In genomic region chr10:79014796-79015195, GRCh38 we compare ENCODE assay signal across 16 cellular contexts. TPM values are rescaled to one million over a fixed set of nuclear protein-coding genes. Genes with fewer than 3 reads are reported as not detected.
A peak's percentile ranks its signal among the peaks of the same experiment; 100 is the strongest.
DNase-seq lines count a peak whose midpoint lies in the region; ATAC-seq and TF ChIP-seq lines count a peak whose summit lies in the region.
"Had no signal": no experiment of that assay in that cellular context is flagged by ENCODE, and none has a peak within 500 bp of the region (broad histone marks: within the 10 kb centered on the region; RNA-seq: fewer than 3 reads in every experiment).

No MANE protein-coding gene starts in this region.

- H3K27me3 Mint-ChIP-seq in chondrocyte (ENCODE audit: low read depth): peaks cover 9% of the 10 kb centered on the region
- H3K27me3 Mint-ChIP-seq: CD4-positive, CD25-positive, alpha-beta regulatory T cell had no signal

- TF ChIP-seq CTCF in adrenal gland (IDR thresholded peaks at IDR 0.05) (no peak), chondrocyte (IDR thresholded peaks at IDR 0.05) (no peak), osteoblast (IDR thresholded peaks at IDR 0.05; ENCODE audit: extremely low read depth, low read depth, low read length) (no peak), tibial nerve (IDR thresholded peaks at IDR 0.05) (no peak)

- no peak for TF ChIP-seq POLR2A in adrenal gland (IDR thresholded peaks at IDR 0.05)
- no peak for TF ChIP-seq POLR2A in tibial nerve (IDR thresholded peaks at IDR 0.05)

- no peaks in the 10 kb centered on the region for H4K20me1 ChIP-seq in osteoblast (ENCODE audit: insufficient read depth, low read length)

- H3K9me3 ChIP-seq in adrenal gland (replicated peaks in 1 of 3) (no peaks in the 10 kb centered on the region), osteoblast (ENCODE audit: low read depth, low read length) (no peaks in the 10 kb centered on the region), tibial nerve (peaks cover 0 to 8% (median 0%) of the 10 kb centered on the region in 4 donors)
- H3K9me3 ChIP-seq: HAP-1, SJSA1 had no signal

- no peak for TF ChIP-seq EP300 in tibial nerve (IDR thresholded peaks at IDR 0.05)

- intact Hi-C loops in adrenal gland (cut with DNase I): no loop called here

- H2AFZ ChIP-seq in osteoblast (ENCODE audit: low read length): no peak overlapping the region

- H3K4me3 Mint-ChIP-seq in chondrocyte (ENCODE audit: unreplicated experiment): no peak overlapping the region
- H3K4me3 Mint-ChIP-seq: CD4-positive, CD25-positive, alpha-beta regulatory T cell had no signal

- no peak overlapping the region for H3K27ac Mint-ChIP-seq in chondrocyte (ENCODE audit: unreplicated experiment)

- H3K4me1 Mint-ChIP-seq in chondrocyte (ENCODE audit: low read depth): peaks cover 3% of the 10 kb centered on the region

- H3K27me3 ChIP-seq in adrenal gland (no peaks in the 10 kb centered on the region), osteoblast (ENCODE audit: insufficient read depth, low read length) (peaks cover 16% of the 10 kb centered on the region), tibial nerve (no peaks in the 10 kb centered on the region)
- H3K27me3 ChIP-seq: SJSA1 had no signal

- H3K36me3 ChIP-seq in adrenal gland (replicated peaks in 1 of 2) (no peaks in the 10 kb centered on the region), osteoblast (ENCODE audit: insufficient read depth, low read length) (no peaks in the 10 kb centered on the region), tibial nerve (no peaks in the 10 kb centered on the region)
- H3K36me3 ChIP-seq: HAP-1, SJSA1 had no signal

- peak overlapping the region in 1 of 5 donors; percentile 6 for H3K27ac ChIP-seq in adrenal gland
- H3K27ac ChIP-seq in osteoblast (ENCODE audit: low read depth, low read length): no peak overlapping the region
- H3K27ac ChIP-seq in tibial nerve: peak overlapping the region; percentile 7 to 84 (median 53)
- H3K27ac ChIP-seq: SJSA1 had no signal

- H3K4me3 ChIP-seq in adrenal gland: no peak overlapping the region
- no peak overlapping the region for H3K4me3 ChIP-seq in osteoblast (ENCODE audit: insufficient read depth, low read length)
- no peak overlapping the region for H3K4me3 ChIP-seq in tibial nerve
- H3K4me3 ChIP-seq: HAP-1, SJSA1 had no signal

- peaks cover 7% of the 10 kb centered on the region for H3K9me3 Mint-ChIP-seq in chondrocyte (ENCODE audit: low read depth)

- no peak overlapping the region for H3K4me2 ChIP-seq in osteoblast (ENCODE audit: insufficient read depth, low read length)

- H3K36me3 Mint-ChIP-seq in chondrocyte (ENCODE audit: low read depth): no peaks in the 10 kb centered on the region

- 83 to 100% (median 98%) methylated on average over 1 of the region's 1 CpG for WGBS in adrenal gland, 4 donors
- WGBS in tibial nerve, 2 donors: 100% methylated on average over 1 of the region's 1 CpG

- ATAC-seq in GM21737 (IDR thresholded peaks at IDR 0.05; ENCODE audit: unreplicated experiment): no peak

- DNase-seq in adrenal gland (peak; percentile 51 to 89 (median 75)), chondrocyte (ENCODE audit: low spot score) (peak; percentile 54), osteoblast (ENCODE audit: insufficient read length, low spot score, missing footprints) (peak; percentile 49), tibial nerve (ENCODE audit: low spot score in 2 of 2) (no peak), NCI-H2196 treated with DMSO at 0.1 percent for 48 hours (lab: John Stamatoyannopoulos, UW; ENCODE audit: unreplicated experiment) (no peak)
- DNase-seq in activated CD4-positive, alpha-beta T cell treated with anti-CD3 and anti-CD28 coated beads, Interleukin-2, amount 50 U/mL, for 1 hour: no peak
- DNase-seq: ACHN; AML-193; CD4-positive, CD25-positive, alpha-beta regulatory T cell; NCI-H1436 treated with DMSO at 0.1 percent for 48 hours; NCI-H2081; NCI-H510A treated with DMSO at 0.1 percent for 48 hours; NCI-H82 had no signal

- H3K79me2 ChIP-seq in osteoblast (ENCODE audit: insufficient read depth, low read length): no peaks in the 10 kb centered on the region

- H3K4me1 ChIP-seq in adrenal gland (replicated peaks in 1 of 2): peaks cover 0 to 12% of the 10 kb centered on the region in 2 donors
- no peaks in the 10 kb centered on the region for H3K4me1 ChIP-seq in osteoblast (ENCODE audit: insufficient read depth, low read length)
- H3K4me1 ChIP-seq in tibial nerve: peaks cover 0 to 34% (median 5%) of the 10 kb centered on the region in 4 donors
- H3K4me1 ChIP-seq: HAP-1, SJSA1 had no signal

RNA-seq across cellular contexts. Expression of gene ZMIZ1, which starts 54.0 kb away (rescaled TPM):
- 100 to 1,000 TPM in 1 of 8 donors, 10 to 100 TPM in 7; 47.9 to 113 (median 58.7) TPM for total RNA-seq in adrenal gland
- polyA plus RNA-seq in adrenal gland: 100 to 1,000 TPM in 1 of 3 donors, 10 to 100 TPM in 2; 17.9 to 109 (median 32.2) TPM
- 46.2 to 74.6 TPM (median 48.7 TPM) in 3 replicates for total RNA-seq in chondrocyte
- 40.9 and 50.4 TPM in 2 replicates for total RNA-seq in osteoblast
- total RNA-seq in tibial nerve: 10 to 100 TPM; 65.5 to 88.2 (median 69.3) TPM

Comparison
In these comparisons a context has a peak if more than half of its experiments do, and no peak if none do; other contexts are left out.
1. DNase-seq: peak in adrenal gland (7 of 7), chondrocyte (single experiment) and osteoblast (single experiment); none in tibial nerve (0 of 2), NCI-H2196 treated with DMSO at 0.1 percent for 48 hours (single experiment) and activated CD4-positive, alpha-beta T cell treated with anti-CD3 and anti-CD28 coated beads, Interleukin-2, amount 50 U/mL, for 1 hour (single experiment).